In the genomic region with DNA sequence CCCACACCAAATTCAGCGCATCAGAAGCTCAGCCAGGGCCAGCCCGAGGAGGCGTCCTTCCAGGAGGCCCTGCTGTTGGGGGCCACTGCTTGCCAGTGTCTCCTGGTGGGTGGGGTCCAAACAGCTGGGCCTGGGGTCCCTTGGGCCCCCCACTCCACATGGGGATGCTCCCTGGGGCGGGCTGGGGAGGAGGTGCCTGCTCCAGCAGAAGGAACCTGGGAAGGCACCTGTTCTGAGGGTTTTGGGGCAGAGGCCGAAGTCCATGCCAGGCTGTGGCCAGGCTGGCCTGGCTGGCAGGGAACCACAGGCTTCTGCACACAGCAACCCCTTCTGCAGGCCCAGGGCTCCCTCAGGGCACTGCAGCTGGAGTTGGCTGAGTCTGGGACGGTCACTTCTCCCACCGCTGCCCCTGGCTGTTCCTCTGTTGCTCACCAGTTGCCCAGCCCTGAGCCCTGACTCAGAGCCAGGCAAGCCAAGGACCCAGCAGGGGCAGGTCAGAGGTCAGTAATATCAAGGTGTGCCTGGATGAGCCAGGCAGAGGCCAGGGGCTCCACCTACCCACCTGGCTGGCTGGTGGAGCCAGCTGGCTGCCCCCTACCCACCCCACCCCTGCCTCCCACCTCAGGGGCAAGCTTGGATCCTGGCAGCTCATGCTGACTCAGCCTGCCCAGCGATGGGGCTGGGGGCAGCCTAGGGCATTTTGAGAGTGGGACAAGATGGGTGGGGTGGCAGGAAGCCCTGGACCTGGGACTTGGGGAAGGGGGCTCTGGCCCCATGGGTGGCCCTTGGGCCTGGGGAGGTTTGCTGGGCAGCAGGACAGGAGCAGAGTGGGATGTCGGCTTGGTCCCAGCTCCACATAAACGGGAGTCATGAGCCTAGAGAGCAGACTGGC, we compare ENCODE assay signal across 12 cellular contexts. TPM values are rescaled to one million over a fixed set of nuclear protein-coding genes. Genes with fewer than 3 reads are reported as not detected.
DNase-seq lines count a peak whose midpoint lies in the region; ATAC-seq, FAIRE-seq and TF ChIP-seq lines count a peak whose summit lies in the region.
"Had no signal": no experiment of that assay in that cellular context is flagged by ENCODE, and none has a peak within 500 bp of the region (broad histone marks: within the 10 kb centered on the region; RNA-seq: fewer than 3 reads in every experiment).

No MANE protein-coding gene starts in this region.

- no peak for TF ChIP-seq EP300 in sigmoid colon (IDR thresholded peaks at IDR 0.05)

- no peak overlapping the region for H3K4me3 ChIP-seq in sigmoid colon

- H3K27ac Mint-ChIP-seq in immature natural killer cell = peak overlapping the region in 1 of 6 donors; percentile 40

- peaks cover 0 to 14% (median 2%) of the 10 kb centered on the region in 4 donors for H3K36me3 ChIP-seq in sigmoid colon

- no peak overlapping the region for H3K4me3 Mint-ChIP-seq in immature natural killer cell

- H3K27ac ChIP-seq in foreskin keratinocyte (no peak overlapping the region), sigmoid colon (no peak overlapping the region)

- in situ Hi-C loops in G401 (cut with HindIII; ENCODE audit: low sequenced_read_pairs) = no loop called here

- no peak for FAIRE-seq in HTR-8/SVneo (lab: Jason Lieb, UNC)
- FAIRE-seq: GM12891 had no signal

- DNase-seq in DMS 273 (lab: John Stamatoyannopoulos, UW; ENCODE audit: unreplicated experiment) = peak; percentile 36
- no peak for DNase-seq in DMS 273 treated with DMSO at 0.1 percent for 48 hours (lab: John Stamatoyannopoulos, UW)
- peak; percentile 37 for DNase-seq in RPMI8226
- DNase-seq in foreskin keratinocyte = no peak
- peak; percentile 67 for DNase-seq in sigmoid colon
- DNase-seq in G401 (ENCODE audit: low spot score) = no peak
- no peak for DNase-seq in immature natural killer cell
- DNase-seq in HTR-8/SVneo (ENCODE audit: insufficient read length, low spot score) = no peak
- DNase-seq: 8988T, amniotic stem cell, NCI-H1092 had no signal

- ATAC-seq in foreskin keratinocyte = peak; percentile 18

- H3K36me3 Mint-ChIP-seq in immature natural killer cell = peaks cover 3 to 11% (median 4%) of the 10 kb centered on the region in 3 donors

- TF ChIP-seq POLR2A in sigmoid colon (IDR thresholded peaks at IDR 0.05) = no peak

- H3K4me1 ChIP-seq in foreskin keratinocyte (no peaks in the 10 kb centered on the region), sigmoid colon (peaks cover 0 to 37% (median 18%) of the 10 kb centered on the region in 4 donors)

- 22 to 47% methylated on average over 10 of the region's 10 CpGs for WGBS in sigmoid colon, 2 donors

- peaks cover 14 to 25% (median 22%) of the 10 kb centered on the region in 6 donors for H3K9me3 Mint-ChIP-seq in immature natural killer cell

- peaks cover 28% of the 10 kb centered on the region in 2 donors for H3K4me1 Mint-ChIP-seq in immature natural killer cell

- no peaks in the 10 kb centered on the region for H3K27me3 ChIP-seq in foreskin keratinocyte
- H3K27me3 ChIP-seq in sigmoid colon = no peaks in the 10 kb centered on the region

- intact Hi-C loops in sigmoid colon (cut with DNase I) = no loop called here

- peaks cover 0 to 4% (median 3%) of the 10 kb centered on the region in 4 donors for H3K9me3 ChIP-seq in sigmoid colon

- peaks cover 25 to 37% (median 33%) of the 10 kb centered on the region in 3 donors for H3K27me3 Mint-ChIP-seq in immature natural killer cell (ENCODE audit: low read depth in 3 of 3)

- TF ChIP-seq CTCF in foreskin keratinocyte (conservative IDR thresholded peaks at IDR 0.05) (no peak), sigmoid colon (IDR thresholded peaks at IDR 0.05) (no peak)

RNA-seq across cellular contexts. Expression of a gene that starts 12.0 kb away (rescaled TPM):
- total RNA-seq in foreskin keratinocyte = 36.9 and 52.6 TPM in 2 replicates
- 165 and 166 TPM in 2 replicates for polyA plus RNA-seq in foreskin keratinocyte
- 1 to 10 TPM in 1 of 4 donors, not detected in 3; 1.7 TPM for total RNA-seq in sigmoid colon
- polyA plus RNA-seq in sigmoid colon = 10 to 100 TPM; 33.0 to 37.9 (median 37.8) TPM
- 2.2 and 3.1 TPM in 2 replicates for total RNA-seq in G401 (2014; rRNA removed; shearing (Covaris generic))
- polyA plus RNA-seq in immature natural killer cell = under 1 TPM in 1 of 3 donors, not detected in 2; 0.27 TPM

RNA-seq across cellular contexts. Expression of a gene that starts 51.0 kb away (rescaled TPM):
- total RNA-seq in foreskin keratinocyte (137 and 151 TPM in 2 replicates), sigmoid colon (100 to 1,000 TPM in 2 of 4 donors, 10 to 100 TPM in 2; 88.2 to 102 (median 95.4) TPM)
- polyA plus RNA-seq in foreskin keratinocyte (95.9 and 105 TPM in 2 replicates), sigmoid colon (10 to 100 TPM; 55.9 to 94.8 (median 61.3) TPM), immature natural killer cell (100 to 1,000 TPM; 131 to 157 (median 139) TPM)
- 182 and 291 TPM in 2 replicates for total RNA-seq in G401 (2014; rRNA removed; shearing (Covaris generic))

RNA-seq across cellular contexts. Expression of a gene that starts 55.6 kb away (rescaled TPM):
- total RNA-seq in foreskin keratinocyte (2.4 and 3.2 TPM in 2 replicates), sigmoid colon (10 to 100 TPM; 37.2 to 54.3 (median 47.4) TPM)
- polyA plus RNA-seq in foreskin keratinocyte (2.6 and 2.8 TPM in 2 replicates), sigmoid colon (10 to 100 TPM in 1 of 3 donors, 1 to 10 TPM in 2; 5.3 to 14.4 (median 7.9) TPM), immature natural killer cell (under 1 TPM in 1 of 3 donors, not detected in 2; 0.24 TPM)
- total RNA-seq in G401 (2014; rRNA removed; shearing (Covaris generic)) = 14.0 and 15.6 TPM in 2 replicates

Comparison
In these comparisons a context has a peak if more than half of its experiments do, and no peak if none do; other contexts are left out.
1. DNase-seq: peak in DMS 273 (single experiment), RPMI8226 (single experiment) and sigmoid colon (single experiment); none in DMS 273 treated with DMSO at 0.1 percent for 48 hours (single experiment), foreskin keratinocyte (0 of 2), G401 (single experiment), immature natural killer cell (0 of 3) and HTR-8/SVneo (single experiment).